Comparison of ENCODE assay signal across 22 cellular contexts in genomic region chr19:39253374-39254149, GRCh38. TPM values are rescaled to one million over a fixed set of nuclear protein-coding genes. Genes with fewer than 3 reads are reported as not detected.
DNase-seq lines count a peak whose midpoint lies in the region; ATAC-seq, FAIRE-seq and TF ChIP-seq lines count a peak whose summit lies in the region.
"Had no signal": no experiment of that assay in that cellular context is flagged by ENCODE, and none has a peak within 500 bp of the region (broad histone marks: within the 10 kb centered on the region; RNA-seq: fewer than 3 reads in every experiment).

No MANE protein-coding gene starts in this region.

- H4K20me1 ChIP-seq in Loucy (ENCODE audit: insufficient read depth, low read length, poor library complexity, severe bottlenecking), result no peaks in the 10 kb centered on the region

- H3K27me3 Mint-ChIP-seq in activated naive CD4-positive, alpha-beta T cell treated with anti-CD3 and anti-CD28 coated beads, Interleukin-2, amount 50 U/mL, for 24 hours, result peaks cover 3% of the 10 kb centered on the region
- H3K27me3 Mint-ChIP-seq in activated naive CD4-positive, alpha-beta T cell treated with anti-CD3 and anti-CD28 coated beads for 36 hours (ENCODE audit: low read depth), result peaks cover 8% of the 10 kb centered on the region

- CTCF ChIA-PET in activated naive CD4-positive, alpha-beta T cell treated with anti-CD3 and anti-CD28 coated beads for 36 hours (lab: Charles Lee), result no interaction called here

- H2AFZ ChIP-seq in Loucy (ENCODE audit: low read length), result no peak overlapping the region

- H3K4me1 Mint-ChIP-seq in activated naive CD4-positive, alpha-beta T cell treated with anti-CD3 and anti-CD28 coated beads, Interleukin-2, amount 50 U/mL, for 24 hours, result peaks cover 11% of the 10 kb centered on the region
- H3K4me1 Mint-ChIP-seq in activated naive CD4-positive, alpha-beta T cell treated with anti-CD3 and anti-CD28 coated beads for 36 hours (ENCODE audit: low read depth), result peaks cover 6% of the 10 kb centered on the region

- H3K4me3 ChIP-seq in Loucy (ENCODE audit: low read length, poor library complexity, severe bottlenecking), result peak overlapping the region; percentile 58
- H3K4me3 ChIP-seq in bronchial epithelial cell (ENCODE audit: low read depth, low read length), result no peak overlapping the region
- H3K4me3 ChIP-seq: A549, GM12878 had no signal

- H3K79me2 ChIP-seq in Loucy (ENCODE audit: insufficient read depth, low read length), result no peaks in the 10 kb centered on the region

- ATAC-seq in HG03039 (IDR thresholded peaks at IDR 0.05; ENCODE audit: unreplicated experiment) (no peak), GM18861 (IDR thresholded peaks at IDR 0.05; ENCODE audit: unreplicated experiment) (no peak)
- ATAC-seq: CD8-positive, alpha-beta T cell; GM12878 had no signal

- peak overlapping the region; percentile 32 for H3K27ac Mint-ChIP-seq in activated naive CD4-positive, alpha-beta T cell treated with anti-CD3 and anti-CD28 coated beads, Interleukin-2, amount 50 U/mL, for 24 hours
- no peak overlapping the region for H3K27ac Mint-ChIP-seq in activated naive CD4-positive, alpha-beta T cell treated with anti-CD3 and anti-CD28 coated beads for 36 hours
- H3K27ac Mint-ChIP-seq: CD8-positive, alpha-beta T cell; H9; IgD-negative memory B cell had no signal

- H3K4me1 ChIP-seq in Loucy (ENCODE audit: insufficient read depth, low read length, poor library complexity, severe bottlenecking), result peaks cover 61% of the 10 kb centered on the region
- H3K4me1 ChIP-seq: A549 had no signal

- TF ChIP-seq CTCF in Loucy (conservative IDR thresholded peaks at IDR 0.05; ENCODE audit: low read length) (no peak), bronchial epithelial cell (IDR thresholded peaks at IDR 0.05; ENCODE audit: insufficient read depth, low read length, severe bottlenecking) (no peak)

- H3K36me3 Mint-ChIP-seq in activated naive CD4-positive, alpha-beta T cell treated with anti-CD3 and anti-CD28 coated beads, Interleukin-2, amount 50 U/mL, for 24 hours, result no peaks in the 10 kb centered on the region
- H3K36me3 Mint-ChIP-seq in activated naive CD4-positive, alpha-beta T cell treated with anti-CD3 and anti-CD28 coated beads for 36 hours (ENCODE audit: low read depth), result no peaks in the 10 kb centered on the region
- H3K36me3 Mint-ChIP-seq: CD8-positive, alpha-beta T cell; IgD-negative memory B cell had no signal

- H3K4me3 Mint-ChIP-seq in activated naive CD4-positive, alpha-beta T cell treated with anti-CD3 and anti-CD28 coated beads, Interleukin-2, amount 50 U/mL, for 24 hours, result no peak overlapping the region
- H3K4me3 Mint-ChIP-seq in activated naive CD4-positive, alpha-beta T cell treated with anti-CD3 and anti-CD28 coated beads for 36 hours, result no peak overlapping the region
- H3K4me3 Mint-ChIP-seq: CD8-positive, alpha-beta T cell; H9; IgD-negative memory B cell had no signal

- peak overlapping the region; percentile 63 for H3K9ac ChIP-seq in Loucy (ENCODE audit: low read depth, low read length, poor library complexity, severe bottlenecking)

- H3F3A ChIP-seq in Loucy (ENCODE audit: low read depth), result peaks cover 16% of the 10 kb centered on the region

- H3K9me3 ChIP-seq in Loucy (ENCODE audit: insufficient read depth, low read depth, low read length), result peaks cover 5% of the 10 kb centered on the region; the same call in 1 of the 2 replicates
- H3K9me3 ChIP-seq: A549 had no signal

- H3K9me3 Mint-ChIP-seq in activated naive CD4-positive, alpha-beta T cell treated with anti-CD3 and anti-CD28 coated beads, Interleukin-2, amount 50 U/mL, for 24 hours, result peaks cover 7% of the 10 kb centered on the region
- no peaks in the 10 kb centered on the region for H3K9me3 Mint-ChIP-seq in activated naive CD4-positive, alpha-beta T cell treated with anti-CD3 and anti-CD28 coated beads for 36 hours
- H3K9me3 Mint-ChIP-seq: CD8-positive, alpha-beta T cell; H9; IgD-negative memory B cell had no signal

- no peaks in the 10 kb centered on the region for H3K9me2 ChIP-seq in Loucy (replicated peaks; ENCODE audit: low read depth, low read length)

- H3K4me2 ChIP-seq in Loucy (ENCODE audit: low read depth, low read length, poor library complexity, severe bottlenecking), result peak overlapping the region; percentile 75
- H3K4me2 ChIP-seq: A549 had no signal

- DNase-seq in activated naive CD4-positive, alpha-beta T cell treated with anti-CD3 and anti-CD28 coated beads for 36 hours, result no peak
- DNase-seq in bronchial epithelial cell (ENCODE audit: low read depth) (no peak), NCI-H2029 (lab: John Stamatoyannopoulos, UW) (no peak)
- DNase-seq: AML-193; CD8-positive, alpha-beta T cell; COR-L47; DMS 273 treated with DMSO at 0.1 percent for 48 hours; DMS53; DND-41; EL; H9 had no signal

- H3K27me3 ChIP-seq in Loucy (ENCODE audit: insufficient read depth, low read length, poor library complexity, severe bottlenecking) (no peaks in the 10 kb centered on the region), bronchial epithelial cell (ENCODE audit: control insufficient read depth, insufficient read depth, low read length) (peaks cover 6% of the 10 kb centered on the region)

- intact Hi-C loops in activated naive CD4-positive, alpha-beta T cell treated with anti-CD3 and anti-CD28 coated beads for 36 hours (cut with micrococcal nuclease), result no loop called here

- H3K36me3 ChIP-seq in Loucy (ENCODE audit: insufficient read depth, low read length) (no peaks in the 10 kb centered on the region), bronchial epithelial cell (ENCODE audit: control insufficient read depth, insufficient read depth, low read length) (no peaks in the 10 kb centered on the region)

- peak; percentile 47 for FAIRE-seq in bronchial epithelial cell (lab: Jason Lieb, UNC)
- FAIRE-seq: GM12878, GM19239, H1, HepG2 had no signal

RNA-seq across cellular contexts. Expression of gene IFNL4, which starts 4.9 kb away (rescaled TPM):
- not detected for total RNA-seq in activated naive CD4-positive, alpha-beta T cell treated with anti-CD3 and anti-CD28 coated beads for 36 hours
- not detected in 2 replicates for total RNA-seq in bronchial epithelial cell
- total RNA-seq: CD8-positive, alpha-beta T cell; G401; GM12878; H1; H9; HepG2 had no signal

RNA-seq across cellular contexts. Expression of gene IFNL3, which starts 8.8 kb away (rescaled TPM):
- total RNA-seq in activated naive CD4-positive, alpha-beta T cell treated with anti-CD3 and anti-CD28 coated beads for 36 hours, result 1 to 10 TPM; 1.2 to 1.3 TPM
- not detected in 2 replicates for total RNA-seq in bronchial epithelial cell
- total RNA-seq: CD8-positive, alpha-beta T cell; G401; GM12878; H1; H9; HepG2 had no signal

RNA-seq across cellular contexts. Expression of gene IFNL2, which starts 14.6 kb away (rescaled TPM):
- total RNA-seq in activated naive CD4-positive, alpha-beta T cell treated with anti-CD3 and anti-CD28 coated beads for 36 hours, result under 1 TPM; 0.69 to 0.93 TPM
- total RNA-seq in bronchial epithelial cell, result not detected in 2 replicates
- total RNA-seq: CD8-positive, alpha-beta T cell; G401; GM12878; H1; H9; HepG2 had no signal

RNA-seq across cellular contexts. Expression of gene IFNL1, which starts 42.6 kb away (rescaled TPM):
- total RNA-seq in activated naive CD4-positive, alpha-beta T cell treated with anti-CD3 and anti-CD28 coated beads for 36 hours, result 1 to 10 TPM in 1 of 2 experiments, under 1 TPM in 1; 0.91 to 1.0 TPM
- total RNA-seq in bronchial epithelial cell, result not detected in 2 replicates
- total RNA-seq: G401, GM12878, H1, H9, HepG2 had no signal

RNA-seq across cellular contexts. Expression of gene SYCN, which starts 49.5 kb away (rescaled TPM):
- total RNA-seq in activated naive CD4-positive, alpha-beta T cell treated with anti-CD3 and anti-CD28 coated beads for 36 hours, result not detected
- not detected in 2 replicates for total RNA-seq in bronchial epithelial cell
- total RNA-seq: CD8-positive, alpha-beta T cell; G401; H1; H9; HepG2 had no signal
